15 cellular contexts compared by ENCODE assay signal in the genomic region with DNA sequence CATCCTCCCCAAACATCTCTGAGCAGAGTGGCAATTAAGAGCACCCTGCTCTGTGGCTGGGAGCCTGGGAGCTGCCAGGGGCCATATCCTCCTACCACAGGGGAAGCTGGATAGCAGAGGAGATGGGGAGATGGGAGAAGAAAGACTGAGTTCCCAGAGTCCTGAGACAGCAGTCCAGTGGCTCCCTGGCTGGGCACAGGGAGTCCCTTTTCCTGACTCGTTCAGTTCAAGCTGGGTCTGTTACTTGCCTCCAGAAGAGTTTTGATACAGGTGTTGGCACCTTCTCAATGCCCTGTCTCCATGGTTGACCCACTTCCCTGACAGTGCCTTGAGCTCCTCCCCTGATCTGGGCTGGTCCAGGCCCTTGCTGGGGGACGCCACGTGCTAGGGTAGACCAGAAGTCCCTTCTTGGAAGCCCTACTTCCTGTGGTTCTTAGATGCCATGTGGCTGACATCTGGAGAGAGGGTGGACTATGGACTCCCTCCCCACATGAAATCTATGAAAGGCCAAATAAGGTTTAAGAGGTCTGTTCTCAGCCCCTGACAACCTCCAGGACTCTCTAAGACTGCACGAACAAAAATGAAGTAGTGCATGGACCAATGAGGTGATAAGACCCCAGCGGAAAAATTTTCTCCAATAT.
DNase-seq lines count a peak whose midpoint lies in the region; ATAC-seq and TF ChIP-seq lines count a peak whose summit lies in the region.
"Had no signal": no experiment of that assay in that cellular context is flagged by ENCODE, and none has a peak within 500 bp of the region (broad histone marks: within the 10 kb centered on the region; RNA-seq: fewer than 3 reads in every experiment).

No MANE protein-coding gene starts in this region.

- TF ChIP-seq RAD21 in SK-N-SH (IDR thresholded peaks at IDR 0.05; ENCODE audit: low read length) = no peak

- no peak overlapping the region for H2AFZ ChIP-seq in SK-N-SH (ENCODE audit: low read depth)

- H3K4me3 Mint-ChIP-seq in activated CD4-positive, alpha-beta T cell treated with anti-CD3 and anti-CD28 coated beads, Interleukin-2, amount 10 ng/mL, durations not matched to agents 7 days and 5 days = no peak overlapping the region

- no peaks in the 10 kb centered on the region for H3K27me3 Mint-ChIP-seq in activated CD4-positive, alpha-beta T cell treated with anti-CD3 and anti-CD28 coated beads, Interleukin-2, amount 10 ng/mL, durations not matched to agents 7 days and 5 days

- POLR2A ChIA-PET in activated CD4-positive, alpha-beta T cell treated with anti-CD3 and anti-CD28 coated beads, Interleukin-2, amount 10 ng/mL, durations not matched to agents 7 days and 5 days (lab: Charles Lee) = no interaction called here
- POLR2A ChIA-PET in SK-N-SH (lab: Yijun Ruan, JAX) = no interaction called here

- H3K4me2 ChIP-seq in SK-N-SH = no peak overlapping the region
- H3K4me2 ChIP-seq: smooth muscle cell had no signal

- H4K20me1 ChIP-seq in SK-N-SH (ENCODE audit: insufficient read depth) = no peaks in the 10 kb centered on the region

- H3K27ac Mint-ChIP-seq in activated CD4-positive, alpha-beta T cell treated with anti-CD3 and anti-CD28 coated beads, Interleukin-2, amount 10 ng/mL, durations not matched to agents 7 days and 5 days = peak overlapping the region; percentile 98

- H3K9ac ChIP-seq in SK-N-SH = no peak overlapping the region

- no peak for DNase-seq in activated CD4-positive, alpha-beta T cell treated with anti-CD3 and anti-CD28 coated beads, Interleukin-2, amount 10 ng/mL, durations not matched to agents 7 days and 5 days
- DNase-seq in activated CD4-positive, alpha-beta T cell treated with anti-CD3 and anti-CD28 coated beads for 1 hour = no peak
- DNase-seq in adrenal gland (no peak), mucosa of descending colon (peak in 2 of 3 donors; percentile 42 to 48), suprapubic skin (ENCODE audit: low spot score in 2 of 2) (no peak), SK-N-SH (no peak)
- no peak for DNase-seq in stimulated activated CD4-positive, alpha-beta T cell treated with anti-CD3 and anti-CD28 coated beads, Interleukin-4, amount 100 ng/mL, for 4 hours
- DNase-seq: activated naive CD4-positive, alpha-beta T cell treated with Interleukin-2 at 50 U/mL for 16 hours; DMS53; mesendoderm; MV-4-11; NCI-H446 treated with DMSO at 0.1 percent for 48 hours; WERI-Rb-1 had no signal

- peaks cover 71% of the 10 kb centered on the region for H3K4me1 Mint-ChIP-seq in activated CD4-positive, alpha-beta T cell treated with anti-CD3 and anti-CD28 coated beads, Interleukin-2, amount 10 ng/mL, durations not matched to agents 7 days and 5 days

- TF ChIP-seq CTCF in adrenal gland (IDR thresholded peaks at IDR 0.05) = no peak
- no peak for TF ChIP-seq CTCF in mucosa of descending colon (IDR thresholded peaks at IDR 0.05)
- no peak for TF ChIP-seq CTCF in suprapubic skin (IDR thresholded peaks at IDR 0.05)
- no peak for TF ChIP-seq CTCF in SK-N-SH (IDR thresholded peaks at IDR 0.05)

- peaks cover 54 to 69% of the 10 kb centered on the region in 2 donors for H3K4me1 ChIP-seq in adrenal gland (replicated peaks in 1 of 2)
- H3K4me1 ChIP-seq in mucosa of descending colon (ENCODE audit: low read depth) = peaks cover 52% of the 10 kb centered on the region
- H3K4me1 ChIP-seq in suprapubic skin = peaks cover 76% of the 10 kb centered on the region
- H3K4me1 ChIP-seq in SK-N-SH (ENCODE audit: control insufficient read depth in 1 of 2, insufficient read depth in 2 of 2, low read depth in 1 of 2, low read length in 1 of 2) = peaks cover 3 to 27% of the 10 kb centered on the region in 2 experiments; a peak in 3 of 4 replicates

- no peaks in the 10 kb centered on the region for H3K27me3 ChIP-seq in adrenal gland
- no peaks in the 10 kb centered on the region for H3K27me3 ChIP-seq in suprapubic skin
- H3K27me3 ChIP-seq in SK-N-SH (ENCODE audit: insufficient read depth) = no peaks in the 10 kb centered on the region

- H3K36me3 ChIP-seq in adrenal gland (replicated peaks in 1 of 2) (no peaks in the 10 kb centered on the region), mucosa of descending colon (ENCODE audit: low read depth) (no peaks in the 10 kb centered on the region), suprapubic skin (no peaks in the 10 kb centered on the region), SK-N-SH (replicated peaks in 1 of 2; ENCODE audit: control insufficient read depth in 1 of 2, insufficient read depth in 2 of 2, low read length in 1 of 2) (no peaks in the 10 kb centered on the region)
- H3K36me3 ChIP-seq: WERI-Rb-1 had no signal

- CTCF ChIA-PET in activated CD4-positive, alpha-beta T cell treated with anti-CD3 and anti-CD28 coated beads, Interleukin-2, amount 10 ng/mL, durations not matched to agents 7 days and 5 days (lab: Charles Lee) = interaction anchor here (0.6 to 2.1 kb wide), 2 partner anchors 12 to 532 kb away, joined by 3 to 7 read pairs; no protein-coding TSS in a partner anchor
- CTCF ChIA-PET in SK-N-SH (lab: Yijun Ruan, JAX) = no interaction called here

- intact Hi-C loops in adrenal gland (cut with DNase I) (loop anchor here in 1 of 2 donors (5.0 kb wide), 1 partner anchor 227 kb away; a partner anchor contains a TSS), mucosa of descending colon (cut with DNase I, micrococcal nuclease) (loop anchor here in 1 of 2 donors (10.0 kb wide), 1 partner anchor 229 kb away; a partner anchor contains a TSS)

- H3K27ac ChIP-seq in adrenal gland (peak overlapping the region; percentile 22 to 100 (median 99)), suprapubic skin (peak overlapping the region; percentile 93), SK-N-SH (ENCODE audit: low read depth in 2 of 2, low read length in 1 of 2) (no peak overlapping the region)
- H3K27ac ChIP-seq: WERI-Rb-1 had no signal

- H3K36me3 Mint-ChIP-seq in activated CD4-positive, alpha-beta T cell treated with anti-CD3 and anti-CD28 coated beads, Interleukin-2, amount 10 ng/mL, durations not matched to agents 7 days and 5 days (ENCODE audit: low read depth) = peaks cover 23% of the 10 kb centered on the region

- TF ChIP-seq POLR2A in adrenal gland (IDR thresholded peaks at IDR 0.05) (no peak), suprapubic skin (IDR thresholded peaks at IDR 0.05) (no peak)

- H3K9me2 ChIP-seq in SK-N-SH = no peaks in the 10 kb centered on the region

- no peaks in the 10 kb centered on the region for H3K9me3 ChIP-seq in adrenal gland (replicated peaks in 1 of 3)
- H3K9me3 ChIP-seq in mucosa of descending colon = no peaks in the 10 kb centered on the region
- no peaks in the 10 kb centered on the region for H3K9me3 ChIP-seq in suprapubic skin
- no peaks in the 10 kb centered on the region for H3K9me3 ChIP-seq in SK-N-SH

- H3K79me2 ChIP-seq in SK-N-SH (ENCODE audit: insufficient read depth) = no peaks in the 10 kb centered on the region

- WGBS in adrenal gland, 4 donors = 93 to 96% (median 93%) methylated on average over 5 of the region's 5 CpGs
- 71% methylated on average over 4 of the region's 5 CpGs for WGBS in suprapubic skin
- WGBS in SK-N-SH (ENCODE audit: low lambda C conversion rate) = 95% methylated on average over 2 of the region's 5 CpGs

- ATAC-seq in mucosa of descending colon (no peak), HG03196 (IDR thresholded peaks at IDR 0.05; ENCODE audit: unreplicated experiment) (no peak)

- TF ChIP-seq EP300 in suprapubic skin (IDR thresholded peaks at IDR 0.05) = no peak
- no peak for TF ChIP-seq EP300 in SK-N-SH (IDR thresholded peaks at IDR 0.05; ENCODE audit: borderline replicate concordance in 1 of 2, low read depth in 1 of 2, low read length in 1 of 2)

- peaks cover 12% of the 10 kb centered on the region for H3F3A ChIP-seq in SK-N-SH (replicated peaks; ENCODE audit: insufficient read depth)

- peaks cover 18% of the 10 kb centered on the region for H3K9me3 Mint-ChIP-seq in activated CD4-positive, alpha-beta T cell treated with anti-CD3 and anti-CD28 coated beads, Interleukin-2, amount 10 ng/mL, durations not matched to agents 7 days and 5 days

- H3K4me3 ChIP-seq in adrenal gland (peak overlapping the region in 1 of 4 donors; percentile 49), mucosa of descending colon (no peak overlapping the region), suprapubic skin (no peak overlapping the region), SK-N-SH (ENCODE audit: low read depth in 2 of 2, low read length in 1 of 2) (no peak overlapping the region)
- H3K4me3 ChIP-seq: smooth muscle cell had no signal

TF ChIP-seq in SK-N-SH, 30 proteins besides CTCF, POLR2A, EP300 and RAD21 (continues in another document):
- TF ChIP-seq TCF12 (IDR thresholded peaks at IDR 0.05) (no peak), CHD2 (IDR thresholded peaks at IDR 0.05; ENCODE audit: low read length, partially characterized antibody) (no peak), RCOR1 (IDR thresholded peaks at IDR 0.05; ENCODE audit: low read length) (no peak), ELF1 (IDR thresholded peaks at IDR 0.05) (no peak), SMC3 (IDR thresholded peaks at IDR 0.05; ENCODE audit: low read depth, low read length) (no peak), FOXJ3 (CRISPR knock-in tag; IDR thresholded peaks at IDR 0.05) (no peak), MXI1 (IDR thresholded peaks at IDR 0.05; ENCODE audit: low read depth, low read length) (no peak), JUND (IDR thresholded peaks at IDR 0.05) (no peak)
- TF ChIP-seq, protein P1, sequence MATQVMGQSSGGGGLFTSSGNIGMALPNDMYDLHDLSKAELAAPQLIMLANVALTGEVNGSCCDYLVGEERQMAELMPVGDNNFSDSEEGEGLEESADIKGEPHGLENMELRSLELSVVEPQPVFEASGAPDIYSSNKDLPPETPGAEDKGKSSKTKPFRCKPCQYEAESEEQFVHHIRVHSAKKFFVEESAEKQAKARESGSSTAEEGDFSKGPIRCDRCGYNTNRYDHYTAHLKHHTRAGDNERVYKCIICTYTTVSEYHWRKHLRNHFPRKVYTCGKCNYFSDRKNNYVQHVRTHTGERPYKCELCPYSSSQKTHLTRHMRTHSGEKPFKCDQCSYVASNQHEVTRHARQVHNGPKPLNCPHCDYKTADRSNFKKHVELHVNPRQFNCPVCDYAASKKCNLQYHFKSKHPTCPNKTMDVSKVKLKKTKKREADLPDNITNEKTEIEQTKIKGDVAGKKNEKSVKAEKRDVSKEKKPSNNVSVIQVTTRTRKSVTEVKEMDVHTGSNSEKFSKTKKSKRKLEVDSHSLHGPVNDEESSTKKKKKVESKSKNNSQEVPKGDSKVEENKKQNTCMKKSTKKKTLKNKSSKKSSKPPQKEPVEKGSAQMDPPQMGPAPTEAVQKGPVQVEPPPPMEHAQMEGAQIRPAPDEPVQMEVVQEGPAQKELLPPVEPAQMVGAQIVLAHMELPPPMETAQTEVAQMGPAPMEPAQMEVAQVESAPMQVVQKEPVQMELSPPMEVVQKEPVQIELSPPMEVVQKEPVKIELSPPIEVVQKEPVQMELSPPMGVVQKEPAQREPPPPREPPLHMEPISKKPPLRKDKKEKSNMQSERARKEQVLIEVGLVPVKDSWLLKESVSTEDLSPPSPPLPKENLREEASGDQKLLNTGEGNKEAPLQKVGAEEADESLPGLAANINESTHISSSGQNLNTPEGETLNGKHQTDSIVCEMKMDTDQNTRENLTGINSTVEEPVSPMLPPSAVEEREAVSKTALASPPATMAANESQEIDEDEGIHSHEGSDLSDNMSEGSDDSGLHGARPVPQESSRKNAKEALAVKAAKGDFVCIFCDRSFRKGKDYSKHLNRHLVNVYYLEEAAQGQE (IDR thresholded peaks at IDR 0.05; ENCODE audit: low read depth, low read length) = no peak

Comparison
In these comparisons a context has a peak if more than half of its experiments do, and no peak if none do; other contexts are left out.
1. DNase-seq: peak in mucosa of descending colon (2 of 3); none in activated CD4-positive, alpha-beta T cell treated with anti-CD3 and anti-CD28 coated beads, Interleukin-2, amount 10 ng/mL, durations not matched to agents 7 days and 5 days (single experiment), activated CD4-positive, alpha-beta T cell treated with anti-CD3 and anti-CD28 coated beads for 1 hour (single experiment), adrenal gland (0 of 7), suprapubic skin (0 of 2), SK-N-SH (single experiment) and stimulated activated CD4-positive, alpha-beta T cell treated with anti-CD3 and anti-CD28 coated beads, Interleukin-4, amount 100 ng/mL, for 4 hours (0 of 2).
2. H3K27ac ChIP-seq: peak in adrenal gland (5 of 5) and suprapubic skin (single experiment); none in SK-N-SH (0 of 2).